Comparison of ENCODE assay signal across 19 cellular contexts in the genomic region with DNA sequence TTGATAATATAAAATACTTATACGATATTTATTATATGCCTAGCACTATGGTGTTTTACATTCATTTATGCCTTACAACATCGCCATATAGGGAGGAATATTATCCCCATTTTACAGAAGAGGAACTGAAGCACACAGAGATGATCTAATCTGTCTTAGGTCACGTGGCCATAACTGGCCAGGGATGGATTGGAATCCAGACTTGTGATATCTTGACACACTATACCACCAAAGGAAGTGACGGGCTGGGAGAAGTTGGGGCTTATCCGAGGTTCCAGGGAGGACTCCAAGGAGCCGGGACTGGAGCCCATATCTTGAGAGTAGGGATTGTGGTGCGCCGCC.
DNase-seq lines count a peak whose midpoint lies in the region; ATAC-seq and TF ChIP-seq lines count a peak whose summit lies in the region.
"Had no signal": no experiment of that assay in that cellular context is flagged by ENCODE, and none has a peak within 500 bp of the region (broad histone marks: within the 10 kb centered on the region; RNA-seq: fewer than 3 reads in every experiment).

No MANE protein-coding gene starts in this region.

- peak overlapping the region; percentile 35 for H3K27ac Mint-ChIP-seq in activated T-cell treated with anti-CD3 and anti-CD28 coated beads, Interleukin-2, amount 50 U/mL, for 24 hours
- H3K27ac Mint-ChIP-seq: activated naive CD4-positive, alpha-beta T cell treated with anti-CD3 and anti-CD28 coated beads for 36 hours had no signal

- H3K36me3 ChIP-seq in PC-9 (ENCODE audit: low read depth) (no peaks in the 10 kb centered on the region), iPS DF 6.9 (ENCODE audit: control insufficient read depth, insufficient read depth, low read length) (no peaks in the 10 kb centered on the region), smooth muscle cell (ENCODE audit: low read depth) (no peaks in the 10 kb centered on the region)
- H3K36me3 ChIP-seq: gastroesophageal sphincter had no signal

- no peak for ATAC-seq in GM19351 (IDR thresholded peaks at IDR 0.05; ENCODE audit: unreplicated experiment)
- ATAC-seq in GM21529 (IDR thresholded peaks at IDR 0.05; ENCODE audit: unreplicated experiment), result no peak
- ATAC-seq: gastroesophageal sphincter, Panc1 had no signal

- no peak for DNase-seq in activated T-cell treated with anti-CD3 and anti-CD28 coated beads, Interleukin-2, amount 50 U/mL, for 24 hours
- DNase-seq in activated T-cell treated with anti-CD3 and anti-CD28 coated beads for 4 hours (no peak), PC-9 (no peak), iPS DF 6.9 (ENCODE audit: low read depth, low spot score) (no peak), smooth muscle cell (lab: John Stamatoyannopoulos, UW; ENCODE audit: unreplicated experiment) (no peak)
- no peak for DNase-seq in activated CD4-positive, CD25-positive, alpha-beta regulatory T cell treated with anti-CD3 and anti-CD28 coated beads, Interleukin-2, amount 50 U/mL, for 72 hours
- DNase-seq: activated naive CD4-positive, alpha-beta T cell treated with anti-CD3 and anti-CD28 coated beads for 36 hours; CD4-positive, alpha-beta memory T cell; cerebellar nuclear complex; EL; KBM-7; NCI-H748 treated with DMSO at 0.1 percent for 48 hours; small intestine; stimulated activated naive CD4-positive, alpha-beta T cell had no signal

- no peak overlapping the region for H3K9ac ChIP-seq in smooth muscle cell (ENCODE audit: low read depth)
- H3K9ac ChIP-seq: parathyroid adenoma had no signal

- no peaks in the 10 kb centered on the region for H3K9me3 ChIP-seq in PC-9 (ENCODE audit: insufficient read depth, low read depth)
- H3K9me3 ChIP-seq in iPS DF 6.9 (ENCODE audit: control insufficient read depth, insufficient read depth, low read length), result no peaks in the 10 kb centered on the region
- H3K9me3 ChIP-seq in smooth muscle cell (replicated peaks; ENCODE audit: low read depth), result no peaks in the 10 kb centered on the region
- H3K9me3 ChIP-seq: gastroesophageal sphincter had no signal

- CTCF ChIA-PET in PC-9 (lab: Charles Lee), result interaction anchor here (0.7 kb wide), 1 partner anchor 62 kb away, joined by 3 read pairs; no protein-coding TSS in a partner anchor

- no peak overlapping the region for H2AFZ ChIP-seq in PC-9
- no peak overlapping the region for H2AFZ ChIP-seq in smooth muscle cell (ENCODE audit: low read depth)
- H2AFZ ChIP-seq: parathyroid adenoma had no signal

- no peaks in the 10 kb centered on the region for H3K36me3 Mint-ChIP-seq in activated T-cell treated with anti-CD3 and anti-CD28 coated beads, Interleukin-2, amount 50 U/mL, for 24 hours (ENCODE audit: low read depth)
- H3K36me3 Mint-ChIP-seq: CD4-positive, alpha-beta memory T cell had no signal

- no peak overlapping the region for H3K4me3 ChIP-seq in PC-9
- H3K4me3 ChIP-seq in iPS DF 6.9 (ENCODE audit: low read length), result peak overlapping the region; percentile 58; the same call in 1 of the 2 replicates
- H3K4me3 ChIP-seq in smooth muscle cell, result no peak overlapping the region

- H3K79me2 ChIP-seq in PC-9 (ENCODE audit: low read depth), result no peaks in the 10 kb centered on the region
- no peaks in the 10 kb centered on the region for H3K79me2 ChIP-seq in smooth muscle cell (ENCODE audit: low read depth)
- H3K79me2 ChIP-seq: parathyroid adenoma had no signal

- no peaks in the 10 kb centered on the region for H3K27me3 ChIP-seq in PC-9 (ENCODE audit: insufficient read depth, low read depth)
- H3K27me3 ChIP-seq in iPS DF 6.9 (ENCODE audit: control insufficient read depth, insufficient read depth, low read length), result peaks cover 71% of the 10 kb centered on the region
- H3K27me3 ChIP-seq in smooth muscle cell (ENCODE audit: low read depth), result peaks cover 62% of the 10 kb centered on the region

- no peaks in the 10 kb centered on the region for H3K9me2 ChIP-seq in PC-9 (ENCODE audit: insufficient read depth)

- H3K4me1 ChIP-seq in PC-9 (replicated peaks; ENCODE audit: insufficient read depth) (no peaks in the 10 kb centered on the region), iPS DF 6.9 (ENCODE audit: control insufficient read depth, insufficient read depth, low read length) (peaks cover 7% of the 10 kb centered on the region), smooth muscle cell (ENCODE audit: low read depth) (peaks cover 26% of the 10 kb centered on the region)
- H3K4me1 ChIP-seq: parathyroid adenoma had no signal

- intact Hi-C loops in PC-9 (cut with micrococcal nuclease; ENCODE audit: unreplicated experiment), result loop anchor here (1.0 to 5.0 kb wide), 3 partner anchors 86 to 220 kb away; no protein-coding TSS in a partner anchor

- peaks cover 26% of the 10 kb centered on the region for H3K4me1 Mint-ChIP-seq in activated T-cell treated with anti-CD3 and anti-CD28 coated beads, Interleukin-2, amount 50 U/mL, for 24 hours (ENCODE audit: low read depth)

- POLR2A ChIA-PET in PC-9 (lab: Charles Lee; ENCODE audit: unreplicated experiment), result interaction anchor here (0.5 kb wide), 1 partner anchor 12 kb away, joined by 4 read pairs; no protein-coding TSS in a partner anchor

- H4K20me1 ChIP-seq in PC-9 (ENCODE audit: insufficient read depth) (no peaks in the 10 kb centered on the region), smooth muscle cell (ENCODE audit: low read depth) (no peaks in the 10 kb centered on the region)

- WGBS in iPS DF 6.9 (ENCODE audit: insufficient coverage, insufficient read length), result no CpG with 5 or more reads among the region's 8 CpGs
- WGBS in smooth muscle cell (ENCODE audit: low lambda C conversion rate), result 28% methylated on average over 8 of the region's 8 CpGs

- no peak overlapping the region for H3K4me3 Mint-ChIP-seq in activated T-cell treated with anti-CD3 and anti-CD28 coated beads, Interleukin-2, amount 50 U/mL, for 24 hours
- H3K4me3 Mint-ChIP-seq: activated naive CD4-positive, alpha-beta T cell treated with anti-CD3 and anti-CD28 coated beads for 36 hours had no signal

- H3K4me2 ChIP-seq in PC-9 (peak overlapping the region; percentile 73; the same call in 1 of the 2 replicates), smooth muscle cell (peak overlapping the region; percentile 76)

- no peaks in the 10 kb centered on the region for H3F3A ChIP-seq in PC-9 (ENCODE audit: insufficient read depth, low read depth)
- H3F3A ChIP-seq in smooth muscle cell (ENCODE audit: low read depth), result peaks cover 7% of the 10 kb centered on the region

- peaks cover 94% of the 10 kb centered on the region for H3K27me3 Mint-ChIP-seq in activated T-cell treated with anti-CD3 and anti-CD28 coated beads, Interleukin-2, amount 50 U/mL, for 24 hours

- H3K27ac ChIP-seq in PC-9 (no peak overlapping the region), iPS DF 6.9 (ENCODE audit: low read length) (no peak overlapping the region), smooth muscle cell (ENCODE audit: low read depth) (no peak overlapping the region)
- H3K27ac ChIP-seq: gastroesophageal sphincter, parathyroid adenoma had no signal

- H3K9me3 Mint-ChIP-seq in activated T-cell treated with anti-CD3 and anti-CD28 coated beads, Interleukin-2, amount 50 U/mL, for 24 hours, result no peaks in the 10 kb centered on the region
- H3K9me3 Mint-ChIP-seq: activated naive CD4-positive, alpha-beta T cell treated with anti-CD3 and anti-CD28 coated beads for 36 hours had no signal

- no TSS peak for BruUV-seq in PC-9 (replicated peaks; lab: Mats Ljungman, UMichigan)

- TF ChIP-seq CTCF in PC-9 (conservative IDR thresholded peaks at IDR 0.05), result no peak
- TF ChIP-seq CTCF in smooth muscle cell (IDR thresholded peaks at IDR 0.05; ENCODE audit: borderline replicate concordance, insufficient read depth, poor library complexity, severe bottlenecking), result no peak
